In genomic region chr10:82358486-82359097, GRCh38 we compare ENCODE assay signal across 18 cellular contexts.
DNase-seq lines count a peak whose midpoint lies in the region; FAIRE-seq and TF ChIP-seq lines count a peak whose summit lies in the region.
"Had no signal": no experiment of that assay in that cellular context is flagged by ENCODE, and none has a peak within 500 bp of the region (broad histone marks: within the 10 kb centered on the region; RNA-seq: fewer than 3 reads in every experiment).

No MANE protein-coding gene starts in this region.

- 0 out of 2 replicates have a peak overlapping the region, but pooled peaks have one; percentile 25 for H3K4me2 ChIP-seq in PC-9
- peak overlapping the region; percentile 48 for H3K4me2 ChIP-seq in fibroblast of lung (ENCODE audit: extremely low read depth, insufficient read depth, low read length)

- no peaks in the 10 kb centered on the region for H3K9me3 ChIP-seq in PC-9 (ENCODE audit: insufficient read depth, low read depth)
- H3K9me3 ChIP-seq in fibroblast of lung (ENCODE audit: control insufficient read depth, insufficient read depth, low read depth, low read length), result no peaks in the 10 kb centered on the region
- H3K9me3 ChIP-seq in HAP-1, result no peaks in the 10 kb centered on the region
- H3K9me3 ChIP-seq: suprapubic skin had no signal

- no peaks in the 10 kb centered on the region for H3K9me2 ChIP-seq in PC-9 (ENCODE audit: insufficient read depth)

- H3K79me2 ChIP-seq in PC-9 (ENCODE audit: low read depth) (no peaks in the 10 kb centered on the region), fibroblast of lung (ENCODE audit: control insufficient read depth, insufficient read depth, low read length) (no peaks in the 10 kb centered on the region)

- no peaks in the 10 kb centered on the region for H3K27me3 ChIP-seq in PC-9 (ENCODE audit: insufficient read depth, low read depth)
- no peaks in the 10 kb centered on the region for H3K27me3 ChIP-seq in fibroblast of lung (ENCODE audit: control insufficient read depth, insufficient read depth, low read length)
- H3K27me3 ChIP-seq in HAP-1 (ENCODE audit: low read depth), result no peaks in the 10 kb centered on the region
- H3K27me3 ChIP-seq: dorsolateral prefrontal cortex, suprapubic skin had no signal

- H2AFZ ChIP-seq in PC-9 (no peak overlapping the region), fibroblast of lung (ENCODE audit: low read length) (peak overlapping the region; percentile 98)

- in situ Hi-C loops in HAP-1 (cut with MboI; ENCODE audit: low sequenced_read_pairs), result no loop called here

- no peaks in the 10 kb centered on the region for H3F3A ChIP-seq in PC-9 (ENCODE audit: insufficient read depth, low read depth)

- DNase-seq in PC-9 (no peak), fibroblast of lung (ENCODE audit: low read depth in 2 of 2) (peak; percentile 20 to 48), islet precursor cell (peak; percentile 62), urothelium cell line (ENCODE audit: low spot score) (peak; percentile 80), HAP-1 (ENCODE audit: low spot score in 2 of 2) (no peak), OCI-M2 (lab: John Stamatoyannopoulos, UW; ENCODE audit: unreplicated experiment) (no peak), putamen (ENCODE audit: low spot score) (no peak)
- DNase-seq: activated CD8-positive, alpha-beta memory T cell treated with anti-CD3 and anti-CD28 coated beads, Interleukin-2, amount 10 ng/mL, durations not matched to agents 7 days and 5 days; activated effector memory CD4-positive, alpha-beta T cell treated with anti-CD3 and anti-CD28 coated beads, Interleukin-2, amount 50 U/mL, for 16 hours; anterior cingulate cortex; DMS53; dorsolateral prefrontal cortex; natural killer cell; NCI-H187; NCI-H446; retina had no signal

- peak overlapping the region; percentile 2 for H3K9ac ChIP-seq in fibroblast of lung (ENCODE audit: insufficient read depth, low read length)

- H3K4me1 ChIP-seq in PC-9 (replicated peaks; ENCODE audit: insufficient read depth), result no peaks in the 10 kb centered on the region
- H3K4me1 ChIP-seq in fibroblast of lung (ENCODE audit: control insufficient read depth, extremely low read depth, insufficient read depth, low read length), result peaks cover 4% of the 10 kb centered on the region
- H3K4me1 ChIP-seq in HAP-1, result no peaks in the 10 kb centered on the region
- H3K4me1 ChIP-seq: suprapubic skin had no signal

- H3K36me3 ChIP-seq in PC-9 (ENCODE audit: low read depth) (no peaks in the 10 kb centered on the region), fibroblast of lung (ENCODE audit: control insufficient read depth, insufficient read depth, low read length) (no peaks in the 10 kb centered on the region), HAP-1 (replicated peaks) (no peaks in the 10 kb centered on the region)
- H3K36me3 ChIP-seq: suprapubic skin had no signal

- BruUV-seq in PC-9 (replicated peaks; lab: Mats Ljungman, UMichigan), result no TSS peak

- TF ChIP-seq CTCF in PC-9 (conservative IDR thresholded peaks at IDR 0.05) (no peak), fibroblast of lung (conservative IDR thresholded peaks at IDR 0.05 in 1 of 2, IDR thresholded peaks at IDR 0.05 in 1 of 2; ENCODE audit: low read depth in 1 of 2, low read length in 2 of 2) (no peak)

- H4K20me1 ChIP-seq in PC-9 (ENCODE audit: insufficient read depth), result no peaks in the 10 kb centered on the region
- H4K20me1 ChIP-seq in fibroblast of lung (ENCODE audit: control insufficient read depth, extremely low read depth, insufficient read depth, low read length), result no peaks in the 10 kb centered on the region

- intact Hi-C loops in PC-9 (cut with micrococcal nuclease; ENCODE audit: unreplicated experiment), result no loop called here

- H3K27ac ChIP-seq in PC-9 (no peak overlapping the region), fibroblast of lung (ENCODE audit: insufficient read depth, low read length) (peak overlapping the region; percentile 66)
- H3K27ac ChIP-seq: C4-2B, dorsolateral prefrontal cortex, suprapubic skin had no signal

- POLR2A ChIA-PET in PC-9 (lab: Charles Lee; ENCODE audit: unreplicated experiment), result no interaction called here

- H3K4me3 ChIP-seq in PC-9 (no peak overlapping the region), fibroblast of lung (replicated peaks in 1 of 4; ENCODE audit: control extremely low read depth in 1 of 4, insufficient read depth in 1 of 4, low read depth in 3 of 4, low read length in 4 of 4) (peak overlapping the region in 3 of 4 experiments; percentile 7 to 18 (median 8)), HAP-1 (no peak overlapping the region)
- H3K4me3 ChIP-seq: dorsolateral prefrontal cortex, suprapubic skin had no signal

- FAIRE-seq in urothelium cell line (lab: Jason Lieb, UNC), result no peak

- CTCF ChIA-PET in PC-9 (lab: Charles Lee), result no interaction called here

Comparison
In these comparisons a context has a peak if more than half of its experiments do, and no peak if none do; other contexts are left out.
1. DNase-seq: peak in fibroblast of lung (2 of 2), islet precursor cell (single experiment) and urothelium cell line (single experiment); none in PC-9 (0 of 2), HAP-1 (0 of 2), OCI-M2 (single experiment) and putamen (single experiment).
2. H3K4me3 ChIP-seq: peak in fibroblast of lung (3 of 4); none in PC-9 (single experiment) and HAP-1 (single experiment).